In genomic region chr10:61974611-61975010, GRCh38 we compare ENCODE assay signal across 8 cellular contexts.
DNase-seq lines count a peak whose midpoint lies in the region; ATAC-seq, FAIRE-seq and TF ChIP-seq lines count a peak whose summit lies in the region.

No MANE protein-coding gene starts in this region.

- no peak overlapping the region for H3K27ac ChIP-seq in CD8-positive, alpha-beta memory T cell (ENCODE audit: low read depth, low read length)

- H3K27me3 Mint-ChIP-seq in CD8-positive, alpha-beta memory T cell: no peaks in the 10 kb centered on the region

- H3K27ac Mint-ChIP-seq in CD8-positive, alpha-beta memory T cell: no peak overlapping the region

- DNase-seq in GM19239 (ENCODE audit: insufficient read length, low spot score) (no peak), NCI-H526 treated with DMSO at 0.1 percent for 48 hours (lab: John Stamatoyannopoulos, UW) (peak; percentile 0), epithelial cell of esophagus (ENCODE audit: low read depth) (peak; percentile 52), pons (ENCODE audit: low spot score) (peak; percentile 94), LoVo (ENCODE audit: low spot score) (no peak), GM12891 (ENCODE audit: insufficient read length, low spot score) (no peak)
- DNase-seq in CD8-positive, alpha-beta memory T cell: no peak

- H3K36me3 ChIP-seq in CD8-positive, alpha-beta memory T cell (ENCODE audit: insufficient read depth, low read length): peaks cover 3% of the 10 kb centered on the region

- TF ChIP-seq POLR2A in GM12891 (IDR thresholded peaks at IDR 0.05; ENCODE audit: low read depth, low read length): no peak

- TF ChIP-seq CTCF in epithelial cell of esophagus (IDR thresholded peaks at IDR 0.05; ENCODE audit: insufficient read depth, low read depth, low read length, missing control alignments): no peak

- no peak overlapping the region for H3K4me3 ChIP-seq in epithelial cell of esophagus (ENCODE audit: low read length)
- no peak overlapping the region for H3K4me3 ChIP-seq in CD8-positive, alpha-beta memory T cell (ENCODE audit: low read length)

- no peaks in the 10 kb centered on the region for H3K9me3 ChIP-seq in CD8-positive, alpha-beta memory T cell (ENCODE audit: low read length)

- POLR2A ChIA-PET in CD8-positive, alpha-beta memory T cell (lab: Charles Lee): no interaction called here

- CTCF ChIA-PET in CD8-positive, alpha-beta memory T cell (lab: Charles Lee): no interaction called here

- no peak for ATAC-seq in GM21529 (IDR thresholded peaks at IDR 0.05; ENCODE audit: unreplicated experiment)

- H3K27me3 ChIP-seq in CD8-positive, alpha-beta memory T cell (ENCODE audit: insufficient read depth, low read length, poor library complexity, severe bottlenecking): no peaks in the 10 kb centered on the region

- H3K4me3 Mint-ChIP-seq in CD8-positive, alpha-beta memory T cell: no peak overlapping the region

- H3K4me1 Mint-ChIP-seq in CD8-positive, alpha-beta memory T cell: peaks cover 13 to 61% (median 54%) of the 10 kb centered on the region in 3 donors

- H3K4me1 ChIP-seq in CD8-positive, alpha-beta memory T cell (ENCODE audit: insufficient read depth, low read length): no peaks in the 10 kb centered on the region

- H3K36me3 Mint-ChIP-seq in CD8-positive, alpha-beta memory T cell: peaks cover 7 to 35% (median 15%) of the 10 kb centered on the region in 3 donors

- FAIRE-seq in GM19239 (lab: Jason Lieb, UNC) (peak; percentile 79), GM12891 (lab: Jason Lieb, UNC) (no peak)

- peaks cover 0 to 7% (median 3%) of the 10 kb centered on the region in 5 donors for H3K9me3 Mint-ChIP-seq in CD8-positive, alpha-beta memory T cell

TF ChIP-seq in GM12891, 5 proteins besides CTCF, POLR2A, EP300 and RAD21:
- no peak for TF ChIP-seq POLR2AphosphoS5 (IDR thresholded peaks at IDR 0.05; ENCODE audit: low read depth, low read length)
- no peak for TF ChIP-seq SPI1 (IDR thresholded peaks at IDR 0.05; ENCODE audit: low read depth, low read length)
- no peak for TF ChIP-seq PAX5 (IDR thresholded peaks at IDR 0.05; ENCODE audit: insufficient read depth, low read length, severe bottlenecking)
- TF ChIP-seq TAF1 (IDR thresholded peaks at IDR 0.05; ENCODE audit: low read depth, low read length): no peak
- no peak for TF ChIP-seq POU2F2 (IDR thresholded peaks at IDR 0.05; ENCODE audit: low read depth, low read length)

Comparison
In these comparisons a context has a peak if more than half of its experiments do, and no peak if none do; other contexts are left out.
1. DNase-seq: peak in NCI-H526 treated with DMSO at 0.1 percent for 48 hours (single experiment), epithelial cell of esophagus (single experiment) and pons (single experiment); none in GM19239 (single experiment), LoVo (single experiment), GM12891 (single experiment) and CD8-positive, alpha-beta memory T cell (0 of 5).